10 cellular contexts compared by ENCODE assay signal in genomic region chr20:62923669-62924566, GRCh38. TPM values are rescaled to one million over a fixed set of nuclear protein-coding genes. Genes with fewer than 3 reads are reported as not detected.
DNase-seq lines count a peak whose midpoint lies in the region; ATAC-seq and TF ChIP-seq lines count a peak whose summit lies in the region.
"Had no signal": no experiment of that assay in that cellular context is flagged by ENCODE, and none has a peak within 500 bp of the region (broad histone marks: within the 10 kb centered on the region; RNA-seq: fewer than 3 reads in every experiment).

No MANE protein-coding gene starts in this region.

- peaks cover 55% of the 10 kb centered on the region for H3K4me1 Mint-ChIP-seq in memory B cell

- ATAC-seq in heart right ventricle, result no peak
- no peak for ATAC-seq in Right ventricle myocardium superior (ENCODE audit: poor library complexity)
- ATAC-seq in memory B cell (ENCODE audit: low read depth), result no peak

- no peaks in the 10 kb centered on the region for H3K27me3 Mint-ChIP-seq in memory B cell

- no peaks in the 10 kb centered on the region for H3K27me3 ChIP-seq in heart right ventricle
- no peaks in the 10 kb centered on the region for H3K27me3 ChIP-seq in brain microvascular endothelial cell (replicated peaks)
- no peaks in the 10 kb centered on the region for H3K27me3 ChIP-seq in vagina

- no peaks in the 10 kb centered on the region for H3K36me3 Mint-ChIP-seq in memory B cell

- TF ChIP-seq POLR2A in vagina (IDR thresholded peaks at IDR 0.05), result no peak

- H3K27ac Mint-ChIP-seq in memory B cell, result peak overlapping the region; percentile 93

- in situ Hi-C loops in brain microvascular endothelial cell (cut with HindIII; ENCODE audit: low pct_ligation_motif_present, low sequenced_read_pairs), result no loop called here

- 43 to 48% methylated on average over 8 of the region's 8 CpGs for WGBS in heart right ventricle, 2 donors

- H3K27ac ChIP-seq in heart right ventricle (peak overlapping the region in 8 of 10 donors; percentile 43 to 99 (median 98)), brain microvascular endothelial cell (peak overlapping the region; percentile 92), vagina (peak overlapping the region; percentile 96)

- H3K4me1 ChIP-seq in heart right ventricle, result peaks cover 32 to 89% (median 84%) of the 10 kb centered on the region in 9 donors
- H3K4me1 ChIP-seq in vagina, result peaks cover 85% of the 10 kb centered on the region

- H3K4me3 Mint-ChIP-seq in memory B cell, result peak overlapping the region; percentile 92

- H3K4me3 ChIP-seq in heart right ventricle (peak overlapping the region in 9 of 10 donors; percentile 83 to 99 (median 98)), brain microvascular endothelial cell (ENCODE audit: low read depth, low read length) (no peak overlapping the region), vagina (peak overlapping the region; percentile 75 to 96)

- H3K9me3 ChIP-seq in heart right ventricle (no peaks in the 10 kb centered on the region), vagina (no peaks in the 10 kb centered on the region)

- H3K36me3 ChIP-seq in heart right ventricle, result no peaks in the 10 kb centered on the region
- no peaks in the 10 kb centered on the region for H3K36me3 ChIP-seq in brain microvascular endothelial cell (replicated peaks)
- no peaks in the 10 kb centered on the region for H3K36me3 ChIP-seq in vagina

- no peak for TF ChIP-seq CTCF in heart right ventricle (IDR thresholded peaks at IDR 0.05)
- no peak for TF ChIP-seq CTCF in brain microvascular endothelial cell (IDR thresholded peaks at IDR 0.05; ENCODE audit: low read depth, low read length, missing control alignments)
- no peak for TF ChIP-seq CTCF in vagina (IDR thresholded peaks at IDR 0.05)

- no peaks in the 10 kb centered on the region for H3K9me3 Mint-ChIP-seq in memory B cell

- DNase-seq in heart right ventricle (no peak), Right ventricle myocardium superior (no peak), brain microvascular endothelial cell (no peak), memory B cell (ENCODE audit: low spot score in 2 of 2) (no peak), vagina (ENCODE audit: extremely low spot score in 2 of 2) (no peak), activated gamma-delta T cell (lab: John Stamatoyannopoulos, UW) (no peak), retina (no peak)
- DNase-seq in activated CD8-positive, alpha-beta memory T cell treated with anti-CD3 and anti-CD28 coated beads, Interleukin-2, amount 50 U/mL, for 48 hours, result no peak
- DNase-seq: amygdala had no signal

- intact Hi-C loops in heart right ventricle (cut with DNase I) (no loop called here), Right ventricle myocardium superior (cut with DNase I) (no loop called here), vagina (cut with DNase I) (no loop called here)

RNA-seq across cellular contexts. Expression of gene DIDO1, which starts 2.4 kb away (rescaled TPM):
- total RNA-seq in heart right ventricle (10 to 100 TPM; 31.4 to 44.6 (median 37.6) TPM), Right ventricle myocardium superior (32.3 TPM), vagina (58.7 TPM)
- polyA plus RNA-seq in heart right ventricle, result 10 to 100 TPM; 16.0 to 21.9 TPM

RNA-seq across cellular contexts. Expression of gene GID8, which starts 14.0 kb away (rescaled TPM):
- 10 to 100 TPM; 13.7 to 19.9 (median 16.7) TPM for total RNA-seq in heart right ventricle
- polyA plus RNA-seq in heart right ventricle, result 10 to 100 TPM in 1 of 2 donors, 1 to 10 TPM in 1; 7.0 to 10.2 TPM
- 15.5 TPM for total RNA-seq in Right ventricle myocardium superior
- 30.2 TPM for total RNA-seq in vagina

RNA-seq across cellular contexts. Expression of gene SLC17A9, which starts 28.6 kb away (rescaled TPM):
- total RNA-seq in heart right ventricle (1 to 10 TPM in 4 of 10 donors, under 1 TPM in 6; 0.19 to 3.6 (median 0.62) TPM), Right ventricle myocardium superior (0.73 TPM), vagina (2.5 TPM)
- polyA plus RNA-seq in heart right ventricle, result 1 to 10 TPM; 2.3 to 8.3 TPM
- total RNA-seq: LHCN-M2 had no signal
